Comparison of ENCODE assay signal across 8 cellular contexts in genomic region chr17:74744714-74745547, GRCh38.
DNase-seq lines count a peak whose midpoint lies in the region; ATAC-seq and TF ChIP-seq lines count a peak whose summit lies in the region.

No MANE protein-coding gene starts in this region.

- DNase-seq in GM12864 (ENCODE audit: low read depth): no peak
- peak; percentile 18 for DNase-seq in NCI-H1092 (lab: John Stamatoyannopoulos, UW)
- DNase-seq in UCSD-AML1 (lab: John Stamatoyannopoulos, UW; ENCODE audit: unreplicated experiment): peak; percentile 85
- DNase-seq in brain microvascular endothelial cell: peak; percentile 66
- peak; percentile 84 for DNase-seq in iPS-NIHi11 (ENCODE audit: low spot score)
- peak; percentile 54 for DNase-seq in smooth muscle cell of the brain vasculature (ENCODE audit: low read depth, low spot score)
- DNase-seq in DMS114 treated with DMSO at 0.1 percent for 48 hours (lab: John Stamatoyannopoulos, UW; ENCODE audit: unreplicated experiment): no peak

- no peak for ATAC-seq in HG03521 (IDR thresholded peaks at IDR 0.05; ENCODE audit: unreplicated experiment)

- no peaks in the 10 kb centered on the region for H3K27me3 ChIP-seq in brain microvascular endothelial cell (replicated peaks)

- in situ Hi-C loops in brain microvascular endothelial cell (cut with HindIII; ENCODE audit: low pct_ligation_motif_present, low sequenced_read_pairs): no loop called here

- H3K27ac ChIP-seq in brain microvascular endothelial cell: no peak overlapping the region

- TF ChIP-seq CTCF in GM12864 (IDR thresholded peaks at IDR 0.05; ENCODE audit: low read depth, low read length, missing control alignments) (peak; percentile 100), brain microvascular endothelial cell (IDR thresholded peaks at IDR 0.05; ENCODE audit: low read depth, low read length, missing control alignments) (peak; percentile 100)

- no peaks in the 10 kb centered on the region for H3K36me3 ChIP-seq in brain microvascular endothelial cell (replicated peaks)

- H3K4me3 ChIP-seq in GM12864 (ENCODE audit: low read depth, low read length) (no peak overlapping the region), brain microvascular endothelial cell (ENCODE audit: low read depth, low read length) (no peak overlapping the region)

Comparison
In these comparisons a context has a peak if more than half of its experiments do, and no peak if none do; other contexts are left out.
1. DNase-seq: peak in NCI-H1092 (single experiment), UCSD-AML1 (single experiment), brain microvascular endothelial cell (single experiment), iPS-NIHi11 (single experiment) and smooth muscle cell of the brain vasculature (single experiment); none in GM12864 (single experiment) and DMS114 treated with DMSO at 0.1 percent for 48 hours (single experiment).